8 cellular contexts compared by ENCODE assay signal in genomic region chr10:114518401-114519305, GRCh38.
DNase-seq lines count a peak whose midpoint lies in the region; ATAC-seq and TF ChIP-seq lines count a peak whose summit lies in the region.

No MANE protein-coding gene starts in this region.

- WGBS in stomach, 5 donors = 45 to 64% (median 61%) methylated on average over 4 of the region's 4 CpGs

- H3K36me3 ChIP-seq in stomach = no peaks in the 10 kb centered on the region

- peak overlapping the region; percentile 45 for H3K4me3 Mint-ChIP-seq in activated CD4-positive, alpha-beta T cell treated with anti-CD3 and anti-CD28 coated beads, Interleukin-2, amount 10 ng/mL, durations not matched to agents 24 days and 14 days
- no peak overlapping the region for H3K4me3 Mint-ChIP-seq in immature natural killer cell

- no peak for TF ChIP-seq EP300 in stomach (IDR thresholded peaks at IDR 0.05)

- no peak for TF ChIP-seq CTCF in RWPE1 (conservative IDR thresholded peaks at IDR 0.05; ENCODE audit: low read depth)
- TF ChIP-seq CTCF in fibroblast of mammary gland (conservative IDR thresholded peaks at IDR 0.05; ENCODE audit: control insufficient read depth, insufficient read depth, low read depth, low read length) = no peak
- TF ChIP-seq CTCF in stomach (IDR thresholded peaks at IDR 0.05) = no peak

- no peaks in the 10 kb centered on the region for H3K9me3 ChIP-seq in stomach

- POLR2A ChIA-PET in RWPE1 (lab: Yijun Ruan, JAX; ENCODE audit: low non-redundant PET) = no interaction called here

- peaks cover 23% of the 10 kb centered on the region for H3K36me3 Mint-ChIP-seq in activated CD4-positive, alpha-beta T cell treated with anti-CD3 and anti-CD28 coated beads, Interleukin-2, amount 10 ng/mL, durations not matched to agents 24 days and 14 days (ENCODE audit: low read depth)
- peaks cover 7 to 11% (median 7%) of the 10 kb centered on the region in 3 donors for H3K36me3 Mint-ChIP-seq in immature natural killer cell

- H3K27me3 Mint-ChIP-seq in activated CD4-positive, alpha-beta T cell treated with anti-CD3 and anti-CD28 coated beads, Interleukin-2, amount 10 ng/mL, durations not matched to agents 24 days and 14 days = no peaks in the 10 kb centered on the region
- peaks cover 0 to 2% (median under 1%) of the 10 kb centered on the region in 3 donors for H3K27me3 Mint-ChIP-seq in immature natural killer cell (ENCODE audit: low read depth in 3 of 3)

- H3K4me1 ChIP-seq in stomach = peaks cover 40 to 94% (median 70%) of the 10 kb centered on the region in 4 donors

- no peak for ATAC-seq in HG03097 (IDR thresholded peaks at IDR 0.05; ENCODE audit: low FRiP score, unreplicated experiment)

- no peak overlapping the region for H3K4me3 ChIP-seq in fibroblast of mammary gland (ENCODE audit: control insufficient read depth, low read depth, low read length)
- no peak overlapping the region for H3K4me3 ChIP-seq in stomach

- H3K9me3 Mint-ChIP-seq in activated CD4-positive, alpha-beta T cell treated with anti-CD3 and anti-CD28 coated beads, Interleukin-2, amount 10 ng/mL, durations not matched to agents 24 days and 14 days = no peaks in the 10 kb centered on the region
- no peaks in the 10 kb centered on the region for H3K9me3 Mint-ChIP-seq in immature natural killer cell

- H3K27ac Mint-ChIP-seq in activated CD4-positive, alpha-beta T cell treated with anti-CD3 and anti-CD28 coated beads, Interleukin-2, amount 10 ng/mL, durations not matched to agents 24 days and 14 days = peak overlapping the region; percentile 10
- peak overlapping the region in 2 of 6 donors; percentile 66 to 67 for H3K27ac Mint-ChIP-seq in immature natural killer cell

- CTCF ChIA-PET in RWPE1 (lab: Yijun Ruan, JAX) = interaction anchor here (0.7 to 1.5 kb wide), 5 partner anchors 20 to 1448 kb away, joined by 3 to 6 read pairs (median 3); no protein-coding TSS in a partner anchor

- no peak for TF ChIP-seq POLR2A in stomach (IDR thresholded peaks at IDR 0.05)

- peaks cover 80% of the 10 kb centered on the region for H3K4me1 Mint-ChIP-seq in activated CD4-positive, alpha-beta T cell treated with anti-CD3 and anti-CD28 coated beads, Interleukin-2, amount 10 ng/mL, durations not matched to agents 24 days and 14 days
- H3K4me1 Mint-ChIP-seq in immature natural killer cell = peaks cover 67 to 90% of the 10 kb centered on the region in 2 donors

- intact Hi-C loops in activated CD4-positive, alpha-beta T cell treated with anti-CD3 and anti-CD28 coated beads, Interleukin-2, amount 10 ng/mL, durations not matched to agents 24 days and 14 days (cut with micrococcal nuclease) = no loop called here
- intact Hi-C loops in stomach (cut with DNase I; ENCODE audit: low total_unique reads) = no loop called here

- H3K27ac ChIP-seq in RWPE1 = peak overlapping the region; percentile 95
- peak overlapping the region; percentile 83 to 93 (median 87) for H3K27ac ChIP-seq in stomach

- no peaks in the 10 kb centered on the region for H3K27me3 ChIP-seq in stomach

- DNase-seq in activated CD4-positive, alpha-beta T cell treated with anti-CD3 and anti-CD28 coated beads, Interleukin-2, amount 10 ng/mL, durations not matched to agents 24 days and 14 days = no peak
- DNase-seq in activated CD4-positive, alpha-beta T cell treated with anti-CD3 and anti-CD28 coated beads for 4 hours = no peak
- DNase-seq in RWPE1 (ENCODE audit: low spot score) (no peak), fibroblast of mammary gland (ENCODE audit: low read depth) (peak; percentile 18), stomach (no peak), NCI-H524 (lab: John Stamatoyannopoulos, UW) (no peak), immature natural killer cell (no peak)
